In genomic region chr11:9251306-9251705, GRCh38 we compare ENCODE assay signal across 10 cellular contexts. TPM values are rescaled to one million over a fixed set of nuclear protein-coding genes. Genes with fewer than 3 reads are reported as not detected.
DNase-seq lines count a peak whose midpoint lies in the region; ATAC-seq and TF ChIP-seq lines count a peak whose summit lies in the region.
"Had no signal": no experiment of that assay in that cellular context is flagged by ENCODE, and none has a peak within 500 bp of the region (broad histone marks: within the 10 kb centered on the region; RNA-seq: fewer than 3 reads in every experiment).

No MANE protein-coding gene starts in this region.

- peak overlapping the region; percentile 74 for H3K27ac Mint-ChIP-seq in endodermal cell
- H3K27ac Mint-ChIP-seq: activated B cell treated with CpG ODN at 0.5 μM for 24 hours had no signal

- peaks cover 96 to 100% (median 100%) of the 10 kb centered on the region in 11 experiments for H4K20me1 ChIP-seq in BLaER1 treated with 17β-estradiol and CSF1 and Interleukin-3, amounts not matched to agents 10 nM and 100 nM

- no peaks in the 10 kb centered on the region for H3K27me3 ChIP-seq in BLaER1 treated with 17β-estradiol and CSF1 and Interleukin-3, amounts not matched to agents 10 nM and 100 nM
- no peaks in the 10 kb centered on the region for H3K27me3 ChIP-seq in endodermal cell (ENCODE audit: control insufficient read depth, insufficient read depth, low read length, poor library complexity, severe bottlenecking)
- H3K27me3 ChIP-seq: vagina had no signal

- no peak overlapping the region for H3K9ac ChIP-seq in BLaER1 treated with 17β-estradiol and CSF1 and Interleukin-3, amounts not matched to agents 10 nM and 100 nM
- no peak overlapping the region for H3K9ac ChIP-seq in SK-N-MC (ENCODE audit: insufficient read length)
- H3K9ac ChIP-seq in endodermal cell (ENCODE audit: extremely low read depth, low read length, poor library complexity, severe bottlenecking) = no peak overlapping the region

- H3K36me3 Mint-ChIP-seq in endodermal cell (ENCODE audit: low read depth) = peaks cover 24% of the 10 kb centered on the region

- peaks cover 12 to 55% (median 25%) of the 10 kb centered on the region in 11 experiments for H3K36me3 ChIP-seq in BLaER1 treated with 17β-estradiol and CSF1 and Interleukin-3, amounts not matched to agents 10 nM and 100 nM
- H3K36me3 ChIP-seq in SK-N-MC (ENCODE audit: insufficient read depth, low read length) = no peaks in the 10 kb centered on the region; the same call in 1 of the 2 replicates
- H3K36me3 ChIP-seq in endodermal cell (ENCODE audit: control insufficient read depth, insufficient read depth, low read length) = peaks cover 11% of the 10 kb centered on the region
- H3K36me3 ChIP-seq: vagina had no signal

- ATAC-seq in GM21423 (IDR thresholded peaks at IDR 0.05; ENCODE audit: unreplicated experiment) = no peak

- no peaks in the 10 kb centered on the region for H3K27me3 Mint-ChIP-seq in endodermal cell (ENCODE audit: insufficient read depth)
- H3K27me3 Mint-ChIP-seq: activated B cell treated with CpG ODN at 0.5 μM for 24 hours had no signal

- TF ChIP-seq CTCF in endodermal cell (conservative IDR thresholded peaks at IDR 0.05) = no peak

- 87 to 94% methylated on average over 3 of the region's 3 CpGs for WGBS in endodermal cell (ENCODE audit: insufficient coverage in 1 of 2, insufficient read length in 1 of 2), 2 experiments

- no peak overlapping the region for H3K4me3 ChIP-seq in BLaER1 treated with 17β-estradiol and CSF1 and Interleukin-3, amounts not matched to agents 10 nM and 100 nM
- H3K4me3 ChIP-seq in SK-N-MC = no peak overlapping the region
- H3K4me3 ChIP-seq in endodermal cell (ENCODE audit: low read length) = no peak overlapping the region
- H3K4me3 ChIP-seq: vagina had no signal

- no peak overlapping the region for H3K4me3 Mint-ChIP-seq in endodermal cell
- H3K4me3 Mint-ChIP-seq: activated B cell treated with CpG ODN at 0.5 μM for 24 hours had no signal

- peaks cover 22% of the 10 kb centered on the region for H3K4me1 Mint-ChIP-seq in endodermal cell

- 0 out of 22 replicates have a peak, but pooled peaks cover 0 to 10% (median 0%) of the 10 kb centered on the region in 11 experiments for H3K9me3 ChIP-seq in BLaER1 treated with 17β-estradiol and CSF1 and Interleukin-3, amounts not matched to agents 10 nM and 100 nM (replicated peaks in 1 of 11)
- H3K9me3 ChIP-seq in SK-N-MC (ENCODE audit: low read depth, low read length) = no peaks in the 10 kb centered on the region
- H3K9me3 ChIP-seq in endodermal cell (ENCODE audit: control insufficient read depth, low read length) = no peaks in the 10 kb centered on the region
- H3K9me3 ChIP-seq: vagina had no signal

- peak; percentile 18 for DNase-seq in DMS 273 treated with DMSO at 0.1 percent for 48 hours (lab: John Stamatoyannopoulos, UW)
- no peak for DNase-seq in SK-N-MC (ENCODE audit: low read depth, low spot score)
- DNase-seq in endodermal cell = no peak
- DNase-seq in activated CD8-positive, alpha-beta memory T cell treated with anti-CD3 and anti-CD28 coated beads, Interleukin-2, amount 50 U/mL, for 48 hours = no peak
- DNase-seq in retina = no peak
- no peak for DNase-seq in middle frontal gyrus (ENCODE audit: extremely low spot score, low spot score)
- DNase-seq: activated B cell treated with CpG ODN at 0.5 μM for 24 hours had no signal

- H3K4me2 ChIP-seq in BLaER1 treated with 17β-estradiol and CSF1 and Interleukin-3, amounts not matched to agents 10 nM and 100 nM = peak overlapping the region in 8 of 11 experiments; percentile 14 to 89 (median 50); a peak in 7 of 22 replicates

- no peak overlapping the region for H3K27ac ChIP-seq in BLaER1 treated with 17β-estradiol and CSF1 and Interleukin-3, amounts not matched to agents 10 nM and 100 nM
- H3K27ac ChIP-seq in SK-N-MC (peak overlapping the region; percentile 54; the same call in 1 of the 2 replicates), endodermal cell (ENCODE audit: low read depth, low read length) (no peak overlapping the region)
- H3K27ac ChIP-seq: vagina had no signal

- peaks cover 44 to 79% (median 58%) of the 10 kb centered on the region in 10 experiments for H3K4me1 ChIP-seq in BLaER1 treated with 17β-estradiol and CSF1 and Interleukin-3, amounts not matched to agents 10 nM and 100 nM
- H3K4me1 ChIP-seq in endodermal cell (ENCODE audit: control insufficient read depth, insufficient read depth, low read length) = no peaks in the 10 kb centered on the region

- no peaks in the 10 kb centered on the region for H3K9me3 Mint-ChIP-seq in endodermal cell
- H3K9me3 Mint-ChIP-seq: activated B cell treated with CpG ODN at 0.5 μM for 24 hours had no signal

RNA-seq across cellular contexts. Expression of gene DENND5A, which starts 13.8 kb away (rescaled TPM):
- 100 to 1,000 TPM; 119 to 171 TPM for total RNA-seq in endodermal cell
- 97.0 TPM for polyA plus RNA-seq in endodermal cell (2013, experiment 1 of 2)
- polyA plus RNA-seq in endodermal cell (2013, experiment 2 of 2) = 94.8 TPM
